ENCODE assay signal across 7 cellular contexts in genomic region chr17:63622571-63623390, GRCh38. TPM values are rescaled to one million over a fixed set of nuclear protein-coding genes. Genes with fewer than 3 reads are reported as not detected.
A peak's percentile ranks its signal among the peaks of the same experiment; 100 is the strongest.
DNase-seq lines count a peak whose midpoint lies in the region; ATAC-seq, FAIRE-seq and TF ChIP-seq lines count a peak whose summit lies in the region.

No MANE protein-coding gene starts in this region.

- peaks cover 14 to 21% of the 10 kb centered on the region in 2 donors for H3K4me1 ChIP-seq in kidney (ENCODE audit: control insufficient read depth in 1 of 2, insufficient read depth in 1 of 2, low read depth in 1 of 2, low read length in 2 of 2)
- peaks cover 31 to 59% (median 53%) of the 10 kb centered on the region in 6 donors for H3K4me1 ChIP-seq in spleen

- H3K9me3 ChIP-seq in kidney (ENCODE audit: control insufficient read depth in 1 of 2, low read length in 2 of 2) (no peaks in the 10 kb centered on the region), spleen (no peaks in the 10 kb centered on the region)

- H3K36me3 ChIP-seq in kidney (ENCODE audit: control insufficient read depth in 1 of 2, insufficient read depth in 2 of 2, low read length in 2 of 2) (no peaks in the 10 kb centered on the region), spleen (no peaks in the 10 kb centered on the region)

- H3K4me3 ChIP-seq in kidney (ENCODE audit: low read length in 2 of 2) (peak overlapping the region; percentile 75 to 79), spleen (peak overlapping the region; percentile 44 to 83 (median 76))

- in situ Hi-C loops in GM13977 (cut with MboI; ENCODE audit: low pct_unique_long_range_greater_than_20kb, low sequenced_read_pairs, unreplicated experiment), result no loop called here

- DNase-seq in GM13977 (ENCODE audit: low spot score), result peak; percentile 84
- DNase-seq in NCI-H146 (lab: John Stamatoyannopoulos, UW), result peak; percentile 59
- DNase-seq in activated CD4-positive, CD25-positive, alpha-beta regulatory T cell treated with anti-CD3 and anti-CD28 coated beads, Interleukin-2, amount 50 U/mL, for 16 hours (ENCODE audit: low read depth, low spot score), result peak; percentile 44
- DNase-seq in cerebellar cortex (ENCODE audit: low spot score), result peak; percentile 49
- DNase-seq in kidney, result peak; percentile 94
- DNase-seq in spleen, result peak; percentile 95

- peak; percentile 17 for ATAC-seq in HG02623 (IDR thresholded peaks at IDR 0.05; ENCODE audit: unreplicated experiment)

- H3K27ac ChIP-seq in kidney (ENCODE audit: low read depth in 2 of 2, low read length in 2 of 2) (peak overlapping the region; percentile 66 to 76), spleen (peak overlapping the region; percentile 70 to 96 (median 88))

- H3K9ac ChIP-seq in kidney (ENCODE audit: low read length in 2 of 2), result peak overlapping the region; percentile 29 to 43

- no peaks in the 10 kb centered on the region for H3K27me3 ChIP-seq in spleen (replicated peaks in 1 of 7)

- no peak for FAIRE-seq in kidney (lab: Jason Lieb, UNC)

- peak in 2 of 3 donors; percentile 27 to 28 for TF ChIP-seq POLR2A in spleen (IDR thresholded peaks at IDR 0.05)

- intact Hi-C loops in kidney (cut with DNase I), result no loop called here
- intact Hi-C loops in spleen (cut with DNase I; ENCODE audit: low total_unique reads), result loop anchor here (10.0 kb wide), 1 partner anchor 72 kb away; no protein-coding TSS in a partner anchor

- 0 to 1% (median 0%) methylated on average over 24 to 100 of the region's 100 CpGs for WGBS in spleen, 5 donors

- TF ChIP-seq CTCF in GM13977 (IDR thresholded peaks at IDR 0.05; ENCODE audit: extremely low read depth, insufficient read depth, missing control alignments) (no peak), kidney (IDR thresholded peaks at IDR 0.05; ENCODE audit: borderline replicate concordance, extremely low read depth, insufficient read depth) (no peak), spleen (IDR thresholded peaks at IDR 0.05 in 8 of 11, conservative IDR thresholded peaks at IDR 0.05 in 3 of 11) (no peak)

RNA-seq across cellular contexts. Expression of gene MAP3K3, which starts 0.6 kb away (rescaled TPM):
- total RNA-seq in kidney (50.5 TPM), spleen (100 to 1,000 TPM in 2 of 7 donors, 10 to 100 TPM in 5; 69.9 to 125 (median 94.9) TPM)
- polyA plus RNA-seq in kidney (ENCODE audit: insufficient read depth, low read depth, low replicate concordance) (17.4 TPM), spleen (10 to 100 TPM; 12.2 to 34.1 (median 17.3) TPM)

RNA-seq across cellular contexts. Expression of gene TACO1, which starts 22.1 kb away (rescaled TPM):
- total RNA-seq in kidney, result 18.4 TPM
- 80.1 TPM for polyA plus RNA-seq in kidney (ENCODE audit: insufficient read depth, low read depth, low replicate concordance)
- total RNA-seq in spleen, result 10 to 100 TPM; 10.6 to 16.8 (median 14.9) TPM
- polyA plus RNA-seq in spleen, result 10 to 100 TPM; 14.6 to 19.1 (median 16.9) TPM

Comparison
In these comparisons a context has a peak if more than half of its experiments do, and no peak if none do; other contexts are left out.
1. Peak in every context shown above with its lines: DNase-seq, ATAC-seq, H3K4me3 ChIP-seq and H3K27ac ChIP-seq.
2. DNase-seq: peak in every context shown above with its lines; median percentile 95 in spleen; 94 in kidney; 84 in GM13977; 59 in NCI-H146; 49 in cerebellar cortex; 44 in activated CD4-positive, CD25-positive, alpha-beta regulatory T cell treated with anti-CD3 and anti-CD28 coated beads, Interleukin-2, amount 50 U/mL, for 16 hours.